ENCODE assay signal across 8 cellular contexts in the genomic region with DNA sequence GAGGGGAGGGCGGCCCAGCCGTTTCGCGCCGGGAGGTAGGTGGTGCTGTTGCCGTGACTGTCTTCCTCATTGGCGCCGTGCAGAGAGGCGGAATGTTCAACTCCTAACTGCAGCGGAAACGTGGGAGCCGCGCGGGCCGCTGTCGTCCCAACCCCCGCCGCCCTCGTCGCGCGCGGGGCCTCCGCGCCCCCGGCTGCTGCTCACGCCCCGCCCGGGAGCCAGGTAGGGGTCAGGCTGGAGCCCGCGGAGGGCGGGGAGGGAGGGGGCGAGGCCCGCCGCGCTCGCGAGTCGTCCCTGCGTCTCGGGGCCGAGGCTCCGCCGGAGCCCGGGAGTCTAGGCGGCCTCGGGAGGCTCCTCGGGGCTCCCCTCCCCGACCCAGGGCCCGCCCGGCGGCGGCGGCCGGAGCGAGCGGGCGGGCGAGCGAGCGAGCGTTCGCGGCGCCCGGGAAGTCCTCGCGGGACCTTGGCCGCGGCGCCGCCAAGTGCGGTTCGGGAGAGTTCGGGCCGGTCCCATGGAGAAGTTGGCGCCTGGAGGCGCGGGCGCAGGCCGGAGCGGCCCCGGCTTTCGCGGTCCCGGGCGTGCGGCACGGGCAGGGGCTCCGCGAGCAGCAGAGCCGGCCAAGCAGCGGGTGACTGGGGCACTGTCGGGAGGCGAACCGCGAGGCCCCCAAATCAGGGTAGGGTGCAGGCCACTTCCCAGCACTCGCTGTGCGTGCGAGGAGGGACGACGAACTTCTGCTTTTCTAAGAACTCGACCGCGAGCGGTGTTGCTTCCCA. TPM values are rescaled to one million over a fixed set of nuclear protein-coding genes. Genes with fewer than 3 reads are reported as not detected.
DNase-seq lines count a peak whose midpoint lies in the region; ATAC-seq, FAIRE-seq and TF ChIP-seq lines count a peak whose summit lies in the region.

A gene (plus strand): TSS at position 66 of the 776 bp plus-strand sequence. CDS start 15,186 bp downstream, outside the sequence.

- no peaks in the 10 kb centered on the region for H3K27me3 ChIP-seq in DND-41 (ENCODE audit: insufficient read depth, low read length, poor library complexity)
- H3K27me3 ChIP-seq in neuron (ENCODE audit: insufficient read depth, low read length), result peaks cover 17% of the 10 kb centered on the region

- TF ChIP-seq CTCF in DND-41 (IDR thresholded peaks at IDR 0.05; ENCODE audit: borderline replicate concordance, extremely low read depth, low read length, poor library complexity, severe bottlenecking) (peak; percentile 66), type B pancreatic cell (conservative IDR thresholded peaks at IDR 0.05) (peak; percentile 52)

- peak; percentile 84 for FAIRE-seq in HTR-8/SVneo (lab: Jason Lieb, UNC)

- peaks cover 15% of the 10 kb centered on the region; the same call in 1 of the 2 replicates for H4K20me1 ChIP-seq in DND-41 (ENCODE audit: insufficient read depth, low read length)

- peak within 1 kb of the TSS; percentile 94 for H3K4me3 Mint-ChIP-seq in type B pancreatic cell

- no peaks in the 10 kb centered on the region for H3K9me3 ChIP-seq in DND-41 (ENCODE audit: insufficient read depth, low read length, severe bottlenecking)
- no peaks in the 10 kb centered on the region for H3K9me3 ChIP-seq in neuron (ENCODE audit: low read length)

- H3K9ac ChIP-seq in DND-41 (ENCODE audit: low read depth, low read length), result peak within 1 kb of the TSS; percentile 83

- peak within 1 kb of the TSS; percentile 89 for H2AFZ ChIP-seq in DND-41 (ENCODE audit: low read depth, low read length)
- peak within 1 kb of the TSS; percentile 95 for H2AFZ ChIP-seq in neuron (ENCODE audit: low read depth, low read length)

- H3K27me3 Mint-ChIP-seq in type B pancreatic cell, result peaks cover 17% of the 10 kb centered on the region

- H3K9me3 Mint-ChIP-seq in type B pancreatic cell, result no peaks in the 10 kb centered on the region

- H3K4me3 ChIP-seq in DND-41 (ENCODE audit: low read depth in 1 of 2, low read length in 2 of 2) (peak within 1 kb of the TSS; percentile 64 to 72), neuron (ENCODE audit: low read length) (peak within 1 kb of the TSS; percentile 90)

- peak within 1 kb of the TSS; percentile 76 for H3K27ac ChIP-seq in DND-41 (ENCODE audit: low read length)

- DNase-seq in DND-41 (peak; percentile 71), HTR-8/SVneo (ENCODE audit: insufficient read length, low spot score) (no peak), RPMI7951 (ENCODE audit: low read depth) (peak; percentile 78), activated gamma-delta T cell (lab: John Stamatoyannopoulos, UW) (peak; percentile 30), foreskin melanocyte (peak; percentile 38), type B pancreatic cell (ENCODE audit: extremely low spot score, unreplicated experiment) (peak; percentile 78)

- H3K4me2 ChIP-seq in DND-41 (ENCODE audit: insufficient read depth, low read length), result peak within 1 kb of the TSS; percentile 84

- H3K4me1 ChIP-seq in DND-41 (ENCODE audit: insufficient read depth, low read length) (peaks cover 27% of the 10 kb centered on the region), neuron (ENCODE audit: insufficient read depth, low read length) (peaks cover 15% of the 10 kb centered on the region)

- ATAC-seq in DND-41 (ENCODE audit: insufficient read depth, low read depth) (peak; percentile 83), GM21381 (IDR thresholded peaks at IDR 0.05; ENCODE audit: unreplicated experiment) (peak; percentile 62)

- H3K27ac Mint-ChIP-seq in type B pancreatic cell, result peak within 1 kb of the TSS; percentile 85

- peaks cover 22% of the 10 kb centered on the region for H3K4me1 Mint-ChIP-seq in type B pancreatic cell (ENCODE audit: unreplicated experiment)

- H3K36me3 Mint-ChIP-seq in type B pancreatic cell, result no peaks in the 10 kb centered on the region

- H3K79me2 ChIP-seq in DND-41 (ENCODE audit: insufficient read depth, low read length), result peaks cover 47% of the 10 kb centered on the region

- H3K36me3 ChIP-seq in DND-41 (ENCODE audit: insufficient read depth, low read length), result no peaks in the 10 kb centered on the region
- no peaks in the 10 kb centered on the region for H3K36me3 ChIP-seq in neuron (ENCODE audit: insufficient read depth, low read length)

RNA-seq across cellular contexts. Expression of the gene that starts here (rescaled TPM):
- total RNA-seq in RPMI7951 (2014; rRNA removed; shearing (Covaris generic)), result 37.8 and 46.0 TPM in 2 replicates
- total RNA-seq in type B pancreatic cell (ENCODE audit: low replicate concordance), result 12.1 and 23.5 TPM in 2 replicates
